In the genomic region with DNA sequence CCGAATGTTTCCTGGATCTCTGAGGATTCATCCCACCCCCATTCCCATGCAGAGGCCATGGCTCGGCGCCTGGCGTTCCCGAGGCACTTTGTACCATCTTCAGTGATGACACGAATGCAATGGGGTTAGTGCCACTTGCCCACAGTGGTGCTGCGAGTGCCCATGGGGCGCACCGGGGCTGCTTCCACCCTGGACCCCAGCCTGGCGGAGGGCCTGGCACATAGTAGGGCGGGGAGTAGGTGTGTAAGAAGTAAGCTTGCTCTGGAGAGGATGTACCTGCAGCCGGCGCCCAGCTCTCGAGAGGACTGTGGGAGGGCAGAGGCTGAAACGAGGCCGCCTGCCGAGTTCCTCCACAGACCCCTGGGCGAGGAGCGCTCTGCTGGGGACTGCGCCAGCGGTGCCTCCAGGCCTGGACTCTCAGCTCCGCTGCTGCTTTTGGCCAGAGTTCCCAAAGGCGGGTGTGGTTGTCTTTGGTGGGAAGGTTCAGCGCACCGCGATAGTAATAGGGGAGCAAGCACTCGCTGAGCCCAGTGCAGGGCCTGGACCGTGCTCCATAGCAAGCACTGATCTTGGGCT, we compare ENCODE assay signal across 17 cellular contexts. TPM values are rescaled to one million over a fixed set of nuclear protein-coding genes. Genes with fewer than 3 reads are reported as not detected.
A peak's percentile ranks its signal among the peaks of the same experiment; 100 is the strongest.
DNase-seq lines count a peak whose midpoint lies in the region; ATAC-seq, FAIRE-seq and TF ChIP-seq lines count a peak whose summit lies in the region.
"Had no signal": no experiment of that assay in that cellular context is flagged by ENCODE, and none has a peak within 500 bp of the region (broad histone marks: within the 10 kb centered on the region; RNA-seq: fewer than 3 reads in every experiment).

No MANE protein-coding gene starts in this region.

- H3K9ac ChIP-seq in BLaER1 (no peak overlapping the region), kidney (ENCODE audit: low read length in 2 of 2) (no peak overlapping the region)

- no peaks in the 10 kb centered on the region for H3K27me3 ChIP-seq in BLaER1
- no peaks in the 10 kb centered on the region for H3K27me3 ChIP-seq in H7 (ENCODE audit: control insufficient read depth, insufficient read depth, low read length)
- H3K27me3 ChIP-seq: MG63 had no signal

- peak; percentile 20 for DNase-seq in H7
- DNase-seq in kidney: peak; percentile 69
- no peak for DNase-seq in NCI-H82 treated with DMSO at 0.1 percent for 48 hours (lab: John Stamatoyannopoulos, UW; ENCODE audit: unreplicated experiment)
- no peak for DNase-seq in foreskin melanocyte
- DNase-seq: ACHN; CD8-positive, alpha-beta memory T cell; DMS 273 treated with DMSO at 0.1 percent for 48 hours; MG63; NCI-H1105; NCI-H1694 treated with DMSO at 0.1 percent for 48 hours; NCI-H69; PC-3 had no signal

- no peak for FAIRE-seq in kidney (lab: Jason Lieb, UNC)

- H3K4me1 ChIP-seq in BLaER1 (peaks cover 40% of the 10 kb centered on the region), kidney (ENCODE audit: control insufficient read depth in 1 of 2, insufficient read depth in 1 of 2, low read depth in 1 of 2, low read length in 2 of 2) (peaks cover 0 to 2% of the 10 kb centered on the region in 2 donors)

- H3K4me3 ChIP-seq in BLaER1 (no peak overlapping the region), H7 (ENCODE audit: insufficient read depth, low read depth, low read length) (no peak overlapping the region), kidney (ENCODE audit: low read length in 2 of 2) (no peak overlapping the region)
- H3K4me3 ChIP-seq: MG63 had no signal

- TF ChIP-seq CTCF in kidney (IDR thresholded peaks at IDR 0.05; ENCODE audit: borderline replicate concordance, extremely low read depth, insufficient read depth): no peak

- no peaks in the 10 kb centered on the region for H3K9me3 ChIP-seq in BLaER1
- no peaks in the 10 kb centered on the region for H3K9me3 ChIP-seq in kidney (ENCODE audit: control insufficient read depth in 1 of 2, low read length in 2 of 2)
- H3K9me3 ChIP-seq: MG63 had no signal

- intact Hi-C loops in kidney (cut with DNase I): no loop called here

- H3K27ac ChIP-seq in BLaER1 (0 out of 2 replicates have a peak overlapping the region, but pooled peaks have one; percentile 18), kidney (ENCODE audit: low read depth in 2 of 2, low read length in 2 of 2) (no peak overlapping the region)

- ATAC-seq in GM19324 (IDR thresholded peaks at IDR 0.05; ENCODE audit: low FRiP score, unreplicated experiment): no peak
- ATAC-seq: PC-3 had no signal

- H3K4me2 ChIP-seq in BLaER1: no peak overlapping the region

- H3K36me3 ChIP-seq in BLaER1 (peaks cover 83% of the 10 kb centered on the region), H7 (replicated peaks; ENCODE audit: control insufficient read depth, insufficient read depth, low read length) (peaks cover 11% of the 10 kb centered on the region), kidney (ENCODE audit: control insufficient read depth in 1 of 2, insufficient read depth in 2 of 2, low read length in 2 of 2) (peaks cover 11 to 16% of the 10 kb centered on the region in 2 donors)

- peaks cover 10% of the 10 kb centered on the region; the same call in 1 of the 2 replicates for H4K20me1 ChIP-seq in BLaER1

RNA-seq across cellular contexts. Expression of a gene that starts 5.5 kb away (rescaled TPM):
- total RNA-seq in H7 (2014; rRNA removed; shearing (Covaris generic)): not detected in 2 replicates
- total RNA-seq in kidney: 1.3 TPM
- 1.1 TPM for polyA plus RNA-seq in kidney (ENCODE audit: insufficient read depth, low read depth, low replicate concordance)
- total RNA-seq: Daoy, PC-3, SK-MEL-5 had no signal
- polyA plus RNA-seq: CD8-positive, alpha-beta memory T cell had no signal

RNA-seq across cellular contexts. Expression of a gene that starts 8.0 kb away (rescaled TPM):
- total RNA-seq in H7 (2014; rRNA removed; shearing (Covaris generic)): 79.3 and 91.7 TPM in 2 replicates
- total RNA-seq in kidney: 118 TPM
- 82.8 TPM for polyA plus RNA-seq in kidney (ENCODE audit: insufficient read depth, low read depth, low replicate concordance)

RNA-seq across cellular contexts. Expression of a gene that starts 15.2 kb away (rescaled TPM):
- total RNA-seq in H7 (2014; rRNA removed; shearing (Covaris generic)): 0.10 TPM in 1 of 2 replicates, not detected in the other
- total RNA-seq in kidney: 1.1 TPM
- polyA plus RNA-seq in kidney (ENCODE audit: insufficient read depth, low read depth, low replicate concordance): 0.41 TPM
- total RNA-seq: CD8-positive, alpha-beta memory T cell; Daoy; H4; PC-3; SK-MEL-5 had no signal

RNA-seq across cellular contexts. Expression of a gene that starts 28.0 kb away (rescaled TPM):
- 128 and 134 TPM in 2 replicates for total RNA-seq in H7 (2014; rRNA removed; shearing (Covaris generic))
- 87.2 TPM for total RNA-seq in kidney
- 37.9 TPM for polyA plus RNA-seq in kidney (ENCODE audit: insufficient read depth, low read depth, low replicate concordance)

RNA-seq across cellular contexts. Expression of a gene that starts 48.3 kb away (rescaled TPM):
- not detected in 2 replicates for total RNA-seq in H7 (2014; rRNA removed; shearing (Covaris generic))
- not detected for total RNA-seq in kidney
- not detected for polyA plus RNA-seq in kidney (ENCODE audit: insufficient read depth, low read depth, low replicate concordance)
- total RNA-seq: CD8-positive, alpha-beta memory T cell; Daoy; H4; PC-3; SK-MEL-5 had no signal
- polyA plus RNA-seq: CD8-positive, alpha-beta memory T cell had no signal

Comparison
In these comparisons a context has a peak if more than half of its experiments do, and no peak if none do; other contexts are left out.
1. DNase-seq: peak in H7 (single experiment) and kidney (single experiment); none in NCI-H82 treated with DMSO at 0.1 percent for 48 hours (single experiment) and foreskin melanocyte (single experiment).